33 cellular contexts compared by ENCODE assay signal in the genomic region with DNA sequence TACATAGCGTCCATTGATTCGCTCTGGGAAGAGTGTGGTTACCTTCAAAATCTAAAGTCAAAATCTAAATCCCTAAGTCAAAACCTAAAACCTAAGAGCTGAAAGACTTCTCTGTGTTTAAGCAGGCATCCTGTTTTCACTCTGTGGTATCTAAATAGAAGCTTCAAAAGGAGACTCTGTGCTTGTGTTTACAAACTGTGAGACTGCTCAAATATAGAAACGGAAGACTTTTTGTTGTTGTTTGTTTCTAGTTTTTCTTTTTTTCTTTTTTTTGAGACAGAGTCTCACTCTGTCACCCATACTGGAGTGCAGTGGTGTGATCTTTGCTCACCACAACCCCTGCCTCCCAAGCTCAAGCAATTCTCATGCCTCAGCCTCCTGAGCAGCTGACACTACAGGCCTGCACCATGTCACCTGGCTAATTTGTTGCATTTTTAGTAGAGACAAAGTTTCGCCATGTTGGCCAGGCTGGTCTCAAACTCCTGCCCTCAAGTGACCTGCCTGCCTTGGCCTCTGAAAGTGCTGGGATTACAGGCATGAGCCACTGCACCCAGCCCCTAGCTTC.
"Had no signal": no experiment of that assay in that cellular context is flagged by ENCODE, and none has a peak within 500 bp of the region (broad histone marks: within the 10 kb centered on the region; RNA-seq: fewer than 3 reads in every experiment).

No MANE protein-coding gene starts in this region.

- DNase-seq: activated CD4-positive, alpha-beta T cell treated with anti-CD3 and anti-CD28 coated beads, Interleukin-2, amount 10 ng/mL, durations not matched to agents 24 days and 14 days; activated CD4-positive, alpha-beta T cell treated with anti-CD3 and anti-CD28 coated beads, Interleukin-2, amount 50 U/mL, for 4 hours; activated CD8-positive, alpha-beta T cell treated with anti-CD3 and anti-CD28 coated beads for 36 hours; activated effector memory CD4-positive, alpha-beta T cell treated with anti-CD3 and anti-CD28 coated beads, Interleukin-2, amount 50 U/mL, for 16 hours; activated naive CD4-positive, alpha-beta T cell; activated naive CD4-positive, alpha-beta T cell treated with anti-CD3 and anti-CD28 coated beads, Interleukin-2, amount 50 U/mL, for 16 hours; activated naive CD8-positive, alpha-beta T cell treated with anti-CD3 and anti-CD28 coated beads for 36 hours; activated T-cell treated with anti-CD3 and anti-CD28 coated beads, Interleukin-2, amount 50 U/mL, for 1 hour; activated T-cell treated with anti-CD3 and anti-CD28 coated beads, Interleukin-2, amount 50 U/mL, for 72 hours; amniotic stem cell; aorta; brain microvascular endothelial cell; MM.1S; NCI-H1105; NCI-H1417 treated with DMSO at 0.1 percent for 48 hours; NCI-H187 treated with DMSO at 0.1 percent for 48 hours; NCI-H2081; NCI-H2171 treated with DMSO at 0.1 percent for 48 hours; NCI-H2227 treated with DMSO at 0.1 percent for 48 hours; NCI-H446 treated with DMSO at 0.1 percent for 48 hours; NCI-H524; NCI-H69; NCI-H82; PC-3; Peyer's patch; SIG-M5; SW 1271; T-helper 1 cell; T-helper 9 cell had no signal

- H3K27ac ChIP-seq: brain microvascular endothelial cell, KMS-11, Peyer's patch, RWPE1 had no signal

- H3K36me3 ChIP-seq: brain microvascular endothelial cell, Peyer's patch had no signal

- H3K4me3 ChIP-seq: Peyer's patch had no signal

- H3K4me2 ChIP-seq: KMS-11 had no signal

- ATAC-seq: activated CD8-positive, alpha-beta T cell treated with anti-CD3 and anti-CD28 coated beads for 36 hours; activated T-cell treated with anti-CD3 and anti-CD28 coated beads, Interleukin-2, amount 50 U/mL, for 72 hours; activated T-helper 17 cell treated with anti-CD3 and anti-CD28 coated beads, Interleukin-2, amount 50 U/mL, for 72 hours; PC-3; Right ventricle myocardium inferior had no signal

- H3K9ac ChIP-seq: KMS-11 had no signal

- H3K9me3 ChIP-seq: Peyer's patch had no signal

- H3K4me1 ChIP-seq: Peyer's patch had no signal

- H3K27me3 ChIP-seq: brain microvascular endothelial cell, Peyer's patch had no signal
